Comparison of ENCODE assay signal across 14 cellular contexts in genomic region chr21:36735201-36735515, GRCh38. TPM values are rescaled to one million over a fixed set of nuclear protein-coding genes. Genes with fewer than 3 reads are reported as not detected.
A peak's percentile ranks its signal among the peaks of the same experiment; 100 is the strongest.
DNase-seq lines count a peak whose midpoint lies in the region; ATAC-seq and TF ChIP-seq lines count a peak whose summit lies in the region.
"Had no signal": no experiment of that assay in that cellular context is flagged by ENCODE, and none has a peak within 500 bp of the region (broad histone marks: within the 10 kb centered on the region; RNA-seq: fewer than 3 reads in every experiment).

No MANE protein-coding gene starts in this region.

- no peaks in the 10 kb centered on the region for H3K9me3 Mint-ChIP-seq in endothelial cell (ENCODE audit: unreplicated experiment)
- no peaks in the 10 kb centered on the region for H3K9me3 Mint-ChIP-seq in osteocyte (ENCODE audit: unreplicated experiment)
- H3K9me3 Mint-ChIP-seq: CD8-positive, alpha-beta T cell had no signal

- H3K4me1 Mint-ChIP-seq in endothelial cell (ENCODE audit: unreplicated experiment) (peaks cover 2% of the 10 kb centered on the region), osteocyte (ENCODE audit: unreplicated experiment) (no peaks in the 10 kb centered on the region)
- H3K4me1 Mint-ChIP-seq: CD14-positive monocyte, IgD-negative memory B cell had no signal

- H3K36me3 Mint-ChIP-seq in endothelial cell (ENCODE audit: low read depth, unreplicated experiment), result peaks cover 19% of the 10 kb centered on the region
- H3K36me3 Mint-ChIP-seq in osteocyte (ENCODE audit: unreplicated experiment), result no peaks in the 10 kb centered on the region
- H3K36me3 Mint-ChIP-seq: CD14-positive monocyte; CD8-positive, alpha-beta T cell; IgD-negative memory B cell had no signal

- no peaks in the 10 kb centered on the region for H3K36me3 ChIP-seq in mucosa of descending colon (ENCODE audit: low read depth)
- H3K36me3 ChIP-seq: HAP-1 had no signal

- H3K4me3 Mint-ChIP-seq in endothelial cell (ENCODE audit: unreplicated experiment) (peak overlapping the region; percentile 57), osteocyte (ENCODE audit: unreplicated experiment) (no peak overlapping the region)
- H3K4me3 Mint-ChIP-seq: CD14-positive monocyte; CD8-positive, alpha-beta T cell had no signal

- H3K27me3 Mint-ChIP-seq in endothelial cell (ENCODE audit: unreplicated experiment), result peaks cover 4% of the 10 kb centered on the region
- peaks cover 18% of the 10 kb centered on the region for H3K27me3 Mint-ChIP-seq in osteocyte (ENCODE audit: unreplicated experiment)

- DNase-seq in activated effector memory CD4-positive, alpha-beta T cell treated with anti-CD3 and anti-CD28 coated beads, Interleukin-2, amount 50 U/mL, for 16 hours, result peak; percentile 6
- no peak for DNase-seq in activated effector memory CD4-positive, alpha-beta T cell treated with Interleukin-2 at 50 U/mL for 16 hours
- DNase-seq in endothelial cell (ENCODE audit: low spot score) (no peak), osteocyte (ENCODE audit: extremely low spot score, unreplicated experiment) (peak; percentile 78), NCI-H1048 (lab: John Stamatoyannopoulos, UW) (no peak), mucosa of descending colon (no peak)
- DNase-seq: CD8-positive, alpha-beta T cell; COR-L47; DND-41; GDM1 had no signal

- peak overlapping the region; percentile 10 for H3K27ac Mint-ChIP-seq in endothelial cell (ENCODE audit: unreplicated experiment)
- H3K27ac Mint-ChIP-seq in osteocyte (ENCODE audit: unreplicated experiment), result no peak overlapping the region
- H3K27ac Mint-ChIP-seq: CD8-positive, alpha-beta T cell had no signal

- H3K4me1 ChIP-seq in mucosa of descending colon (ENCODE audit: low read depth), result no peaks in the 10 kb centered on the region
- H3K4me1 ChIP-seq: HAP-1 had no signal

- ATAC-seq in GM21529 (IDR thresholded peaks at IDR 0.05; ENCODE audit: unreplicated experiment), result no peak
- no peak for ATAC-seq in mucosa of descending colon
- ATAC-seq: CD8-positive, alpha-beta T cell had no signal

- intact Hi-C loops in mucosa of descending colon (cut with DNase I, micrococcal nuclease), result no loop called here

- TF ChIP-seq CTCF in endothelial cell (IDR thresholded peaks at IDR 0.05; ENCODE audit: unreplicated experiment) (no peak), osteocyte (IDR thresholded peaks at IDR 0.05) (no peak), mucosa of descending colon (IDR thresholded peaks at IDR 0.05) (no peak)

- no peak overlapping the region for H3K4me3 ChIP-seq in mucosa of descending colon
- H3K4me3 ChIP-seq: HAP-1 had no signal

- no peaks in the 10 kb centered on the region for H3K9me3 ChIP-seq in mucosa of descending colon
- H3K9me3 ChIP-seq: HAP-1 had no signal

RNA-seq across cellular contexts. Expression of gene SIM2, which starts 36.2 kb away (rescaled TPM):
- total RNA-seq in endothelial cell (ENCODE audit: unreplicated experiment) (17.1 TPM), osteocyte (0.86 and 1.5 TPM in 2 replicates), mucosa of descending colon (not detected)
- total RNA-seq: CD8-positive, alpha-beta T cell had no signal

Comparison
In these comparisons a context has a peak if more than half of its experiments do, and no peak if none do; other contexts are left out.
1. DNase-seq: peak in activated effector memory CD4-positive, alpha-beta T cell treated with anti-CD3 and anti-CD28 coated beads, Interleukin-2, amount 50 U/mL, for 16 hours (single experiment) and osteocyte (single experiment); none in activated effector memory CD4-positive, alpha-beta T cell treated with Interleukin-2 at 50 U/mL for 16 hours (single experiment), endothelial cell (single experiment), NCI-H1048 (single experiment) and mucosa of descending colon (0 of 3).